In genomic region chr12:21476949-21477348, GRCh38 we compare ENCODE assay signal across 14 cellular contexts. TPM values are rescaled to one million over a fixed set of nuclear protein-coding genes. Genes with fewer than 3 reads are reported as not detected.
DNase-seq lines count a peak whose midpoint lies in the region; ATAC-seq and TF ChIP-seq lines count a peak whose summit lies in the region.
"Had no signal": no experiment of that assay in that cellular context is flagged by ENCODE, and none has a peak within 500 bp of the region (broad histone marks: within the 10 kb centered on the region; RNA-seq: fewer than 3 reads in every experiment).

No MANE protein-coding gene starts in this region.

- peaks cover 16% of the 10 kb centered on the region for H3K4me1 Mint-ChIP-seq in activated naive CD4-positive, alpha-beta T cell treated with anti-CD3 and anti-CD28 coated beads, Interleukin-2, amount 50 U/mL, for 24 hours
- H3K4me1 Mint-ChIP-seq in activated T-helper 2 cell treated with anti-CD3 and anti-CD28 coated beads, Interferon-gamma antibody, Interleukin-2, Interleukin-4, amounts not matched to agents 10 μg/mL and 5 μg/mL and 100 μg/mL, durations not matched to agents 14 hours and 24 hours and 36 hours (ENCODE audit: low read depth): peaks cover 26% of the 10 kb centered on the region
- H3K4me1 Mint-ChIP-seq: GM23338 had no signal

- ATAC-seq in HG03159 (IDR thresholded peaks at IDR 0.05; ENCODE audit: unreplicated experiment): no peak
- ATAC-seq: GM23338 had no signal

- H3K27ac ChIP-seq in MM.1S (ENCODE audit: low read length): no peak overlapping the region
- H3K27ac ChIP-seq: coronary artery, Peyer's patch, vagina had no signal

- H3K27me3 ChIP-seq in MM.1S (replicated peaks; ENCODE audit: insufficient read depth, low read length): no peaks in the 10 kb centered on the region
- H3K27me3 ChIP-seq: Peyer's patch, vagina had no signal

- no peaks in the 10 kb centered on the region for H3K9me2 ChIP-seq in MM.1S (replicated peaks; ENCODE audit: insufficient read depth, low read length)

- no peaks in the 10 kb centered on the region for H3K27me3 Mint-ChIP-seq in activated naive CD4-positive, alpha-beta T cell treated with anti-CD3 and anti-CD28 coated beads, Interleukin-2, amount 50 U/mL, for 24 hours
- H3K27me3 Mint-ChIP-seq in activated T-helper 2 cell treated with anti-CD3 and anti-CD28 coated beads, Interferon-gamma antibody, Interleukin-2, Interleukin-4, amounts not matched to agents 10 μg/mL and 5 μg/mL and 100 μg/mL, durations not matched to agents 14 hours and 24 hours and 36 hours (ENCODE audit: low read depth): no peaks in the 10 kb centered on the region

- H2AFZ ChIP-seq in MM.1S (ENCODE audit: low read length): no peak overlapping the region
- H2AFZ ChIP-seq: GM23338 had no signal

- H3K36me3 Mint-ChIP-seq in activated naive CD4-positive, alpha-beta T cell treated with anti-CD3 and anti-CD28 coated beads, Interleukin-2, amount 50 U/mL, for 24 hours: peaks cover 25% of the 10 kb centered on the region
- H3K36me3 Mint-ChIP-seq in activated T-helper 2 cell treated with anti-CD3 and anti-CD28 coated beads, Interferon-gamma antibody, Interleukin-2, Interleukin-4, amounts not matched to agents 10 μg/mL and 5 μg/mL and 100 μg/mL, durations not matched to agents 14 hours and 24 hours and 36 hours (ENCODE audit: low read depth): peaks cover 47% of the 10 kb centered on the region

- H3K4me2 ChIP-seq in MM.1S (ENCODE audit: low read depth, low read length): no peak overlapping the region
- H3K4me2 ChIP-seq: GM23338 had no signal

- H4K20me1 ChIP-seq in MM.1S (ENCODE audit: insufficient read depth, low read length): no peaks in the 10 kb centered on the region

- no peaks in the 10 kb centered on the region for H3K9me3 Mint-ChIP-seq in activated naive CD4-positive, alpha-beta T cell treated with anti-CD3 and anti-CD28 coated beads, Interleukin-2, amount 50 U/mL, for 24 hours
- no peaks in the 10 kb centered on the region for H3K9me3 Mint-ChIP-seq in activated T-helper 2 cell treated with anti-CD3 and anti-CD28 coated beads, Interferon-gamma antibody, Interleukin-2, Interleukin-4, amounts not matched to agents 10 μg/mL and 5 μg/mL and 100 μg/mL, durations not matched to agents 14 hours and 24 hours and 36 hours
- H3K9me3 Mint-ChIP-seq: GM23338 had no signal

- H3F3A ChIP-seq in MM.1S (ENCODE audit: insufficient read depth, low read length): 0 out of 2 replicates have a peak, but pooled peaks cover 4% of the 10 kb centered on the region

- H3K4me3 ChIP-seq in MM.1S (ENCODE audit: low read length): no peak overlapping the region
- H3K4me3 ChIP-seq: coronary artery, GM23338, Peyer's patch, vagina had no signal

- peak overlapping the region; percentile 94 for H3K27ac Mint-ChIP-seq in activated naive CD4-positive, alpha-beta T cell treated with anti-CD3 and anti-CD28 coated beads, Interleukin-2, amount 50 U/mL, for 24 hours
- peak overlapping the region; percentile 74 for H3K27ac Mint-ChIP-seq in activated T-helper 2 cell treated with anti-CD3 and anti-CD28 coated beads, Interferon-gamma antibody, Interleukin-2, Interleukin-4, amounts not matched to agents 10 μg/mL and 5 μg/mL and 100 μg/mL, durations not matched to agents 14 hours and 24 hours and 36 hours
- H3K27ac Mint-ChIP-seq: GM23338 had no signal

- DNase-seq in activated naive CD4-positive, alpha-beta T cell treated with anti-CD3 and anti-CD28 coated beads, Interleukin-2, amount 50 U/mL, for 16 hours: no peak
- DNase-seq in activated T-helper 2 cell treated with anti-CD3 and anti-CD28 coated beads, Interferon-gamma antibody, Interleukin-2, Interleukin-4, amounts not matched to agents 10 μg/mL and 5 μg/mL and 100 μg/mL, durations not matched to agents 14 hours and 24 hours and 36 hours (ENCODE audit: low spot score): no peak
- DNase-seq in fibroblast of the conjunctiva (ENCODE audit: low read depth): peak; percentile 26
- no peak for DNase-seq in COLO668 (lab: John Stamatoyannopoulos, UW; ENCODE audit: unreplicated experiment)
- DNase-seq in MM.1S: no peak
- no peak for DNase-seq in UCSD-AML1 (lab: John Stamatoyannopoulos, UW; ENCODE audit: unreplicated experiment)
- DNase-seq: NCI-H524, nucleus accumbens, Peyer's patch had no signal

- H3K9me3 ChIP-seq in MM.1S (replicated peaks; ENCODE audit: insufficient read depth, low read length): no peaks in the 10 kb centered on the region
- H3K9me3 ChIP-seq: Peyer's patch, vagina had no signal

- H3K79me2 ChIP-seq in MM.1S (ENCODE audit: low read length): no peaks in the 10 kb centered on the region

- H3K4me3 Mint-ChIP-seq in activated naive CD4-positive, alpha-beta T cell treated with anti-CD3 and anti-CD28 coated beads, Interleukin-2, amount 50 U/mL, for 24 hours: peak overlapping the region; percentile 59
- H3K4me3 Mint-ChIP-seq in activated T-helper 2 cell treated with anti-CD3 and anti-CD28 coated beads, Interferon-gamma antibody, Interleukin-2, Interleukin-4, amounts not matched to agents 10 μg/mL and 5 μg/mL and 100 μg/mL, durations not matched to agents 14 hours and 24 hours and 36 hours (ENCODE audit: low read depth): no peak overlapping the region
- H3K4me3 Mint-ChIP-seq: GM23338 had no signal

- intact Hi-C loops in activated T-helper 2 cell treated with anti-CD3 and anti-CD28 coated beads, Interferon-gamma antibody, Interleukin-2, Interleukin-4, amounts not matched to agents 10 μg/mL and 5 μg/mL and 100 μg/mL, durations not matched to agents 14 hours and 24 hours and 36 hours (cut with micrococcal nuclease): loop anchor here (1.0 kb wide), 1 partner anchor 21 kb away; no protein-coding TSS in a partner anchor

- TF ChIP-seq CTCF in MM.1S (IDR thresholded peaks at IDR 0.05; ENCODE audit: low read length): no peak

- H3K4me1 ChIP-seq in MM.1S (ENCODE audit: low read length): peaks cover 6% of the 10 kb centered on the region; the same call in 1 of the 2 replicates
- H3K4me1 ChIP-seq: Peyer's patch, vagina had no signal

- H3K36me3 ChIP-seq in MM.1S (replicated peaks; ENCODE audit: insufficient read depth, low read length): peaks cover 8% of the 10 kb centered on the region; the same call in 1 of the 2 replicates

- no peak overlapping the region for H3K9ac ChIP-seq in MM.1S (ENCODE audit: low read length)

RNA-seq across cellular contexts. Expression of gene RECQL, which starts 24.5 kb away (rescaled TPM):
- 68.4 and 69.0 TPM in 2 replicates for total RNA-seq in activated T-helper 2 cell treated with anti-CD3 and anti-CD28 coated beads, Interferon-gamma antibody, Interleukin-2, Interleukin-4, amounts not matched to agents 10 μg/mL and 5 μg/mL and 100 μg/mL, durations not matched to agents 14 hours and 24 hours and 36 hours

RNA-seq across cellular contexts. Expression of gene GOLT1B, which starts 24.6 kb away (rescaled TPM):
- 42.2 and 46.1 TPM in 2 replicates for total RNA-seq in activated T-helper 2 cell treated with anti-CD3 and anti-CD28 coated beads, Interferon-gamma antibody, Interleukin-2, Interleukin-4, amounts not matched to agents 10 μg/mL and 5 μg/mL and 100 μg/mL, durations not matched to agents 14 hours and 24 hours and 36 hours

RNA-seq across cellular contexts. Expression of gene PYROXD1, which starts 39.5 kb away (rescaled TPM):
- total RNA-seq in activated T-helper 2 cell treated with anti-CD3 and anti-CD28 coated beads, Interferon-gamma antibody, Interleukin-2, Interleukin-4, amounts not matched to agents 10 μg/mL and 5 μg/mL and 100 μg/mL, durations not matched to agents 14 hours and 24 hours and 36 hours: 27.3 and 30.1 TPM in 2 replicates

RNA-seq across cellular contexts. Expression of gene SPX, which starts 49.1 kb away (rescaled TPM):
- total RNA-seq in activated T-helper 2 cell treated with anti-CD3 and anti-CD28 coated beads, Interferon-gamma antibody, Interleukin-2, Interleukin-4, amounts not matched to agents 10 μg/mL and 5 μg/mL and 100 μg/mL, durations not matched to agents 14 hours and 24 hours and 36 hours: 1.1 and 1.6 TPM in 2 replicates
- total RNA-seq: Peyer's patch, vagina had no signal
